20 cellular contexts compared by ENCODE assay signal in the genomic region with DNA sequence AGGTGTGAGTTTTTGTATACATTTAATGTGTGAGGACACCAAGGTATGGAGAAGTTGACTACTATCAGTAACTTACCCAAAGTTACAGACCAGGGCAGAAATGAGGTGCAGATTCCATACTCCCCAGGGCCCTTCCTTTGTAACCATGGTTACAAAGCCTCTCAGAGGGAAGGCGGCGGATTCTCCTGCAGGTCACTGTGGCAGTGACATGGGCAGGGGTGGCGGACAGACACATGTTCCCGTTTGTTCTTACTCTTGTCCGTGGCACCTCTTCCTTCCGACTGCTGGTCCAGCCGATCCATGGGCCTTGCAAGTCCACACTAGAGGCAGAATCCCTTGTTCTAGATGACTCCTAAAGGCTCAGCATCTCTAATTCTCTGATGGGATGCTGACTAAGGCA. TPM values are rescaled to one million over a fixed set of nuclear protein-coding genes. Genes with fewer than 3 reads are reported as not detected.
"Had no signal": no experiment of that assay in that cellular context is flagged by ENCODE, and none has a peak within 500 bp of the region (broad histone marks: within the 10 kb centered on the region; RNA-seq: fewer than 3 reads in every experiment).

No MANE protein-coding gene starts in this region.

- H3K4me1 Mint-ChIP-seq: activated CD4-positive, alpha-beta T cell treated with anti-CD3 and anti-CD28 coated beads for 36 hours had no signal

- DNase-seq: activated CD4-positive, alpha-beta T cell treated with anti-CD3 and anti-CD28 coated beads for 36 hours; activated CD8-positive, alpha-beta memory T cell treated with anti-CD3 and anti-CD28 coated beads, Interleukin-2, amount 50 U/mL, for 4 hours; activated CD8-positive, alpha-beta T cell treated with anti-CD3 and anti-CD28 coated beads for 36 hours; activated T-cell treated with anti-CD3 and anti-CD28 coated beads, Interleukin-2, amount 50 U/mL, for 72 hours; effector CD4-positive, alpha-beta T cell; gastrocnemius medialis; left cardiac atrium; mucosa of descending colon; naive thymus-derived CD8-positive, alpha-beta T cell; psoas muscle; stimulated activated CD4-positive, alpha-beta T cell treated with anti-CD3 and anti-CD28 coated beads, Interleukin-2, amount 100 ng/mL, for 48 hours; stimulated activated naive CD8-positive, alpha-beta T cell treated with anti-CD3 and anti-CD28 coated beads, Interleukin-15, Interleukin-2, amounts not matched to agents 100 U/mL and 50 U/mL, for 24 hours; T1000; testis had no signal

- H3K4me3 Mint-ChIP-seq: activated CD4-positive, alpha-beta T cell treated with anti-CD3 and anti-CD28 coated beads for 36 hours; activated CD8-positive, alpha-beta T cell treated with anti-CD3 and anti-CD28 coated beads for 36 hours; activated T-cell treated with anti-CD3 and anti-CD28 coated beads, Interleukin-2, amount 50 U/mL, for 72 hours; naive thymus-derived CD8-positive, alpha-beta T cell had no signal

- H3K9me3 ChIP-seq: ascending aorta, gastrocnemius medialis, mucosa of descending colon, psoas muscle, right lobe of liver, testis had no signal

- H3K27ac ChIP-seq: ascending aorta, epithelial cell of prostate, gastrocnemius medialis, psoas muscle, right lobe of liver, testis had no signal

- H3K4me3 ChIP-seq: ascending aorta, gastrocnemius medialis, lung, mucosa of descending colon, psoas muscle, right lobe of liver, testis had no signal

- ATAC-seq: activated CD4-positive, alpha-beta T cell treated with anti-CD3 and anti-CD28 coated beads for 36 hours; activated CD8-positive, alpha-beta T cell treated with anti-CD3 and anti-CD28 coated beads for 36 hours; activated T-cell treated with anti-CD3 and anti-CD28 coated beads, Interleukin-2, amount 50 U/mL, for 72 hours; gastrocnemius medialis; left cardiac atrium; mucosa of descending colon; naive thymus-derived CD8-positive, alpha-beta T cell; psoas muscle; right lobe of liver; stimulated activated naive CD8-positive, alpha-beta T cell treated with anti-CD3 and anti-CD28 coated beads, Interleukin-15, Interleukin-2, amounts not matched to agents 100 U/mL and 50 U/mL, for 24 hours had no signal

- H3K27me3 ChIP-seq: ascending aorta, gastrocnemius medialis, right lobe of liver, testis had no signal

- H3K9me3 Mint-ChIP-seq: activated CD8-positive, alpha-beta T cell treated with anti-CD3 and anti-CD28 coated beads for 36 hours; activated T-cell treated with anti-CD3 and anti-CD28 coated beads, Interleukin-2, amount 50 U/mL, for 72 hours; naive thymus-derived CD8-positive, alpha-beta T cell had no signal

- H3K27ac Mint-ChIP-seq: activated CD4-positive, alpha-beta T cell treated with anti-CD3 and anti-CD28 coated beads for 36 hours; activated CD8-positive, alpha-beta T cell treated with anti-CD3 and anti-CD28 coated beads for 36 hours; activated T-cell treated with anti-CD3 and anti-CD28 coated beads, Interleukin-2, amount 50 U/mL, for 72 hours; naive thymus-derived CD8-positive, alpha-beta T cell had no signal

- H3K36me3 Mint-ChIP-seq: naive thymus-derived CD8-positive, alpha-beta T cell had no signal

RNA-seq across cellular contexts. Expression of gene PDYN, which starts 43.0 kb away (rescaled TPM):
- total RNA-seq: activated CD4-positive, alpha-beta T cell treated with anti-CD3 and anti-CD28 coated beads for 36 hours; activated CD8-positive, alpha-beta T cell treated with anti-CD3 and anti-CD28 coated beads for 36 hours; activated T-cell treated with anti-CD3 and anti-CD28 coated beads, Interleukin-2, amount 50 U/mL, for 72 hours; ascending aorta; gastrocnemius medialis; left cardiac atrium; lung; mucosa of descending colon; naive thymus-derived CD8-positive, alpha-beta T cell; omental fat pad; psoas muscle; right lobe of liver; urinary bladder had no signal
